17 cellular contexts compared by ENCODE assay signal in genomic region chr12:19373569-19373968, GRCh38.
DNase-seq lines count a peak whose midpoint lies in the region; ATAC-seq, FAIRE-seq and TF ChIP-seq lines count a peak whose summit lies in the region.
"Had no signal": no experiment of that assay in that cellular context is flagged by ENCODE, and none has a peak within 500 bp of the region (broad histone marks: within the 10 kb centered on the region; RNA-seq: fewer than 3 reads in every experiment).

No MANE protein-coding gene starts in this region.

- H3K4me3 ChIP-seq in IMR-90 (ENCODE audit: insufficient read depth, low read depth, low read length) (no peak overlapping the region), fibroblast of lung (replicated peaks in 1 of 4; ENCODE audit: control extremely low read depth in 1 of 4, insufficient read depth in 1 of 4, low read depth in 3 of 4, low read length in 4 of 4) (no peak overlapping the region), pancreas (no peak overlapping the region)
- H3K4me3 ChIP-seq: BLaER1 treated with 17β-estradiol and CSF1 and Interleukin-3, amounts not matched to agents 10 nM and 100 nM; GM23248; K562 had no signal

- peak overlapping the region; percentile 45; the same call in 1 of the 2 replicates for H3K27ac ChIP-seq in IMR-90 (ENCODE audit: insufficient read depth, low read length)
- peak overlapping the region; percentile 46 for H3K27ac ChIP-seq in fibroblast of lung (ENCODE audit: insufficient read depth, low read length)
- H3K27ac ChIP-seq in pancreas: no peak overlapping the region
- H3K27ac ChIP-seq: BLaER1 treated with 17β-estradiol and CSF1 and Interleukin-3, amounts not matched to agents 10 nM and 100 nM; GM23248 had no signal

- H4K5ac ChIP-seq in IMR-90 (ENCODE audit: low read depth, low read length): no peak overlapping the region

- H2BK15ac ChIP-seq in IMR-90 (ENCODE audit: low read depth, low read length): no peak overlapping the region

- H2BK120ac ChIP-seq in IMR-90 (ENCODE audit: low read depth, low read length): no peak overlapping the region

- no peak overlapping the region for H2AK9ac ChIP-seq in IMR-90 (replicated peaks; ENCODE audit: low read depth, low read length, poor library complexity)

- ATAC-seq in IMR-90 (ENCODE audit: low read depth) (peak; percentile 66), pancreas (no peak)
- ATAC-seq: K562 had no signal

- H3K9me3 ChIP-seq in IMR-90 (ENCODE audit: control insufficient read depth, insufficient read depth, low read length): no peaks in the 10 kb centered on the region
- no peaks in the 10 kb centered on the region for H3K9me3 ChIP-seq in fibroblast of lung (ENCODE audit: control insufficient read depth, insufficient read depth, low read depth, low read length)
- no peaks in the 10 kb centered on the region for H3K9me3 ChIP-seq in pancreas
- H3K9me3 ChIP-seq: BLaER1 treated with 17β-estradiol and CSF1 and Interleukin-3, amounts not matched to agents 10 nM and 100 nM had no signal

- no peak overlapping the region for H3K9ac ChIP-seq in IMR-90 (ENCODE audit: low read depth, low read length)
- no peak overlapping the region for H3K9ac ChIP-seq in fibroblast of lung (ENCODE audit: insufficient read depth, low read length)
- H3K9ac ChIP-seq: BLaER1 treated with 17β-estradiol and CSF1 and Interleukin-3, amounts not matched to agents 10 nM and 100 nM; GM23248 had no signal

- peak; percentile 4 for DNase-seq in NCI-H2029 (lab: John Stamatoyannopoulos, UW)
- DNase-seq in NCI-H2029 treated with DMSO at 0.1 percent for 48 hours (lab: John Stamatoyannopoulos, UW): no peak
- DNase-seq in IMR-90: peak; percentile 74
- peak in 1 of 2 donors; percentile 68 for DNase-seq in fibroblast of lung (ENCODE audit: low read depth in 2 of 2)
- no peak for DNase-seq in pancreas
- no peak for DNase-seq in posterior cingulate gyrus
- no peak for DNase-seq in GF-D8 (lab: John Stamatoyannopoulos, UW)
- DNase-seq in glomerular visceral epithelial cell (ENCODE audit: extremely low spot score): no peak
- DNase-seq: 8988T; Calu3; CD4-positive, CD25-positive, alpha-beta regulatory T cell; DMS 273 treated with DMSO at 0.1 percent for 48 hours; DMS79 treated with DMSO at 0.1 percent for 48 hours; GM23248 had no signal

- H3K4ac ChIP-seq in IMR-90 (ENCODE audit: low read depth, low read length): no peak overlapping the region

- no TSS peak for BruUV-seq in IMR-90 (replicated peaks; lab: Mats Ljungman, UMichigan)

- no peak for TF ChIP-seq POLR2A in IMR-90 (IDR thresholded peaks at IDR 0.05; ENCODE audit: low read depth, low read length)

- H2AFZ ChIP-seq in IMR-90 (replicated peaks; ENCODE audit: low read length, poor library complexity) (no peak overlapping the region), fibroblast of lung (ENCODE audit: low read length) (no peak overlapping the region)
- H2AFZ ChIP-seq: GM23248 had no signal

- H3K36me3 ChIP-seq in IMR-90 (ENCODE audit: control insufficient read depth, insufficient read depth, low read length) (peaks cover 19% of the 10 kb centered on the region), fibroblast of lung (ENCODE audit: control insufficient read depth, insufficient read depth, low read length) (no peaks in the 10 kb centered on the region), pancreas (peaks cover 0 to 17% (median 9%) of the 10 kb centered on the region in 3 donors)

- POLR2A ChIA-PET in IMR-90 (lab: Charles Lee; ENCODE audit: unreplicated experiment): no interaction called here

- intact Hi-C loops in IMR-90 (cut with micrococcal nuclease) (no loop called here), pancreas (cut with DNase I) (no loop called here), posterior cingulate gyrus (cut with DNase I) (no loop called here)

- peaks cover 3% of the 10 kb centered on the region; the same call in 1 of the 2 replicates for H3K9me1 ChIP-seq in IMR-90 (ENCODE audit: insufficient read depth, low read length)

- 100% methylated on average over 1 of the region's 5 CpGs; no CpG with 5 or more reads in 1 of the 2 experiments for WGBS in IMR-90 (ENCODE audit: extremely low coverage in 2 of 2, insufficient read length in 1 of 2), 2 experiments
- WGBS in pancreas, 2 donors: 96 to 98% methylated on average over 5 of the region's 5 CpGs

- CTCF ChIA-PET in IMR-90 (lab: Yijun Ruan, JAX): no interaction called here

- in situ Hi-C loops in IMR-90 (cut with MboI; ENCODE audit: low sequenced_read_pairs): loop anchor here (10.0 kb wide), 1 partner anchor 61 kb away; the partner anchor contains the start of gene AEBP2

- H3K23ac ChIP-seq in IMR-90 (ENCODE audit: low read depth, low read length): no peak overlapping the region

- H4K91ac ChIP-seq in IMR-90 (ENCODE audit: insufficient read depth, low read depth, low read length): no peak overlapping the region

- H3K79me2 ChIP-seq in fibroblast of lung (ENCODE audit: control insufficient read depth, insufficient read depth, low read length): no peaks in the 10 kb centered on the region

- TF ChIP-seq RAD21 in IMR-90 (IDR thresholded peaks at IDR 0.05; ENCODE audit: low read length): no peak

- no peaks in the 10 kb centered on the region for H3K27me3 ChIP-seq in IMR-90 (ENCODE audit: control insufficient read depth, insufficient read depth, low read length)
- no peaks in the 10 kb centered on the region for H3K27me3 ChIP-seq in fibroblast of lung (ENCODE audit: control insufficient read depth, insufficient read depth, low read length)
- no peaks in the 10 kb centered on the region for H3K27me3 ChIP-seq in pancreas
- H3K27me3 ChIP-seq: BLaER1 treated with 17β-estradiol and CSF1 and Interleukin-3, amounts not matched to agents 10 nM and 100 nM had no signal

- H3K56ac ChIP-seq in IMR-90 (ENCODE audit: extremely low read depth, insufficient read depth, low read length): no peak overlapping the region

- no peak for TF ChIP-seq CTCF in IMR-90 (conservative IDR thresholded peaks at IDR 0.05; ENCODE audit: low read depth, low read length)
- TF ChIP-seq CTCF in fibroblast of lung (conservative IDR thresholded peaks at IDR 0.05 in 1 of 2, IDR thresholded peaks at IDR 0.05 in 1 of 2; ENCODE audit: low read depth in 1 of 2, low read length in 2 of 2): no peak
- no peak for TF ChIP-seq CTCF in pancreas (IDR thresholded peaks at IDR 0.05)

- FAIRE-seq in pancreas (lab: Jason Lieb, UNC): peak; percentile 61
- FAIRE-seq: H54, K562 had no signal

- H2BK20ac ChIP-seq in IMR-90 (ENCODE audit: low read depth, low read length): no peak overlapping the region

- peak overlapping the region; percentile 38 for H2BK5ac ChIP-seq in IMR-90 (ENCODE audit: low read depth, low read length, poor library complexity, severe bottlenecking)

- H3K4me2 ChIP-seq in IMR-90 (ENCODE audit: low read depth, low read length): no peak overlapping the region
- H3K4me2 ChIP-seq in fibroblast of lung (ENCODE audit: extremely low read depth, insufficient read depth, low read length): no peak overlapping the region
- H3K4me2 ChIP-seq: BLaER1 treated with 17β-estradiol and CSF1 and Interleukin-3, amounts not matched to agents 10 nM and 100 nM had no signal

- dilution Hi-C loops in IMR-90 (cut with HindIII; ENCODE audit: low sequenced_read_pairs, unreplicated experiment): no loop called here

- H3K18ac ChIP-seq in IMR-90 (ENCODE audit: low read depth, low read length): no peak overlapping the region

- H3K79me1 ChIP-seq in IMR-90 (ENCODE audit: low read depth in 1 of 2, low read length in 2 of 2): no peaks in the 10 kb centered on the region

- H3K14ac ChIP-seq in IMR-90 (replicated peaks; ENCODE audit: low read depth, low read length): no peak overlapping the region

- no peak overlapping the region for H2AK5ac ChIP-seq in IMR-90 (ENCODE audit: low read depth, low read length)

- no peak overlapping the region for H4K8ac ChIP-seq in IMR-90 (ENCODE audit: low read depth in 2 of 2, low read length in 2 of 2)

- H4K20me1 ChIP-seq in IMR-90 (ENCODE audit: insufficient read depth, low read length) (no peaks in the 10 kb centered on the region), fibroblast of lung (ENCODE audit: control insufficient read depth, extremely low read depth, insufficient read depth, low read length) (no peaks in the 10 kb centered on the region)
- H4K20me1 ChIP-seq: BLaER1 treated with 17β-estradiol and CSF1 and Interleukin-3, amounts not matched to agents 10 nM and 100 nM had no signal

- peaks cover 2% of the 10 kb centered on the region; the same call in 1 of the 2 replicates for H3K4me1 ChIP-seq in IMR-90 (ENCODE audit: control insufficient read depth, insufficient read depth, low read length)
- no peaks in the 10 kb centered on the region for H3K4me1 ChIP-seq in fibroblast of lung (ENCODE audit: control insufficient read depth, extremely low read depth, insufficient read depth, low read length)
- no peaks in the 10 kb centered on the region for H3K4me1 ChIP-seq in pancreas
- H3K4me1 ChIP-seq: BLaER1 treated with 17β-estradiol and CSF1 and Interleukin-3, amounts not matched to agents 10 nM and 100 nM had no signal

TF ChIP-seq in IMR-90, 13 proteins besides CTCF, POLR2A, EP300 and RAD21:
- TF ChIP-seq CEBPB (IDR thresholded peaks at IDR 0.05; ENCODE audit: low read depth, low read length): peak; percentile 61
- no peak for TF ChIP-seq CHD1 (IDR thresholded peaks at IDR 0.05; ENCODE audit: low read depth, low read length)
- no peak for TF ChIP-seq BHLHE40 (IDR thresholded peaks at IDR 0.05; ENCODE audit: low read depth, low read length)
TF ChIP-seq in IMR-90: peak in this region for 1.

Comparison
In these comparisons a context has a peak if more than half of its experiments do, and no peak if none do; other contexts are left out.
1. DNase-seq: peak in NCI-H2029 (single experiment) and IMR-90 (single experiment); none in NCI-H2029 treated with DMSO at 0.1 percent for 48 hours (single experiment), pancreas (0 of 6), posterior cingulate gyrus (0 of 10), GF-D8 (single experiment) and glomerular visceral epithelial cell (single experiment).
2. H3K27ac ChIP-seq: peak in IMR-90 (single experiment) and fibroblast of lung (single experiment); none in pancreas (0 of 4).